Comparison of ENCODE assay signal across 9 cellular contexts in the genomic region with DNA sequence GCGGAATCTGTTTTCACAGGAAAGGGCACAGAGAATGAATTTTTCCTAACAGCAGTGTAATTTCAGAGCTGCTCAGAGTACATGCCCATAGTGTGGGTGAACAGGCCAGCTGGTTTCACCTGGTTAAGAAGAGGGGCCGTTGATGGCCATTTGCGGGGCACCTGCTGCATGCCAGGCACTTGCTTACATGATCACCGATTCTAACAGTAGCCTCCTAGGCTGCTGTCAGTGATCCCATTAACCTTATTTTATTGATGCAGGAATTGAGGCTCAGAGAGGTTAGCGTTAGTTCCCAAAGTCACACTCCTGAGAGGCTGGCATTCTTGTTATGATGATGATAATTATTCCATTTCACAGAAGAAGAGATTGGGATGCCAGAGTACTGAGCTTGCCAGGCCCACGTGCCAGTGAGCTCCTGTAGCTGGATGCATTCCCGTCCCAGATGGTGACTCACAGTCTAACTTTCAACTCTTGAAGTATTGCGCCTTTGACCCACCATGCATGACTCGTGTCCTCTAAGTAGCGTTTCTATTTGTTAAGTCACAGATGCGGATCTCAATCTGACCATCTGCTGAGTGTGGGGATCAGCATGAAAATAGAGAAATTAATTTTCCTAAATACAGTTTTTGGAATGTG.
DNase-seq lines count a peak whose midpoint lies in the region; ATAC-seq and TF ChIP-seq lines count a peak whose summit lies in the region.
"Had no signal": no experiment of that assay in that cellular context is flagged by ENCODE, and none has a peak within 500 bp of the region (broad histone marks: within the 10 kb centered on the region; RNA-seq: fewer than 3 reads in every experiment).

No MANE protein-coding gene starts in this region.

- H3K9me3 Mint-ChIP-seq in brain: no peaks in the 10 kb centered on the region
- no peaks in the 10 kb centered on the region for H3K9me3 Mint-ChIP-seq in activated naive CD8-positive, alpha-beta T cell treated with anti-CD3 and anti-CD28 coated beads for 36 hours
- H3K9me3 Mint-ChIP-seq in CD8-positive, alpha-beta memory T cell: no peaks in the 10 kb centered on the region

- POLR2A ChIA-PET in CD8-positive, alpha-beta memory T cell (lab: Charles Lee): no interaction called here

- ATAC-seq in left lobe of liver: no peak

- no peaks in the 10 kb centered on the region for H3K27me3 Mint-ChIP-seq in brain
- no peaks in the 10 kb centered on the region for H3K27me3 Mint-ChIP-seq in activated naive CD8-positive, alpha-beta T cell treated with anti-CD3 and anti-CD28 coated beads for 36 hours
- peaks cover 0 to 7% of the 10 kb centered on the region in 2 donors for H3K27me3 Mint-ChIP-seq in CD8-positive, alpha-beta memory T cell

- peaks cover 49% of the 10 kb centered on the region for H3K4me1 Mint-ChIP-seq in brain
- H3K4me1 Mint-ChIP-seq in activated naive CD8-positive, alpha-beta T cell treated with anti-CD3 and anti-CD28 coated beads for 36 hours: no peaks in the 10 kb centered on the region
- H3K4me1 Mint-ChIP-seq in CD8-positive, alpha-beta memory T cell: no peaks in the 10 kb centered on the region
- H3K4me1 Mint-ChIP-seq: CD14-positive monocyte had no signal

- no peaks in the 10 kb centered on the region for H3K27me3 ChIP-seq in kidney epithelial cell (ENCODE audit: control insufficient read depth, insufficient read depth, low read length)
- H3K27me3 ChIP-seq in CD8-positive, alpha-beta memory T cell (ENCODE audit: insufficient read depth, low read length, poor library complexity, severe bottlenecking): no peaks in the 10 kb centered on the region

- no peak overlapping the region for H3K27ac ChIP-seq in CD8-positive, alpha-beta memory T cell (ENCODE audit: low read depth, low read length)

- H3K4me3 ChIP-seq in kidney epithelial cell (ENCODE audit: low read depth, low read length): no peak overlapping the region
- no peak overlapping the region for H3K4me3 ChIP-seq in CD8-positive, alpha-beta memory T cell (ENCODE audit: low read length)

- no peaks in the 10 kb centered on the region for H3K36me3 Mint-ChIP-seq in brain
- no peaks in the 10 kb centered on the region for H3K36me3 Mint-ChIP-seq in activated naive CD8-positive, alpha-beta T cell treated with anti-CD3 and anti-CD28 coated beads for 36 hours
- H3K36me3 Mint-ChIP-seq in CD8-positive, alpha-beta memory T cell: no peaks in the 10 kb centered on the region
- H3K36me3 Mint-ChIP-seq: CD14-positive monocyte had no signal

- no peak for TF ChIP-seq CTCF in brain (conservative IDR thresholded peaks at IDR 0.05)
- no peak for TF ChIP-seq CTCF in kidney epithelial cell (IDR thresholded peaks at IDR 0.05; ENCODE audit: insufficient read depth, low read length, poor library complexity, severe bottlenecking)

- H3K9me3 ChIP-seq in CD8-positive, alpha-beta memory T cell (ENCODE audit: low read length): no peaks in the 10 kb centered on the region

- H3K4me1 ChIP-seq in CD8-positive, alpha-beta memory T cell (ENCODE audit: insufficient read depth, low read length): no peaks in the 10 kb centered on the region

- H3K4me3 Mint-ChIP-seq in brain: peak overlapping the region in 2 of 5 experiments; percentile 9 to 43
- no peak overlapping the region for H3K4me3 Mint-ChIP-seq in activated naive CD8-positive, alpha-beta T cell treated with anti-CD3 and anti-CD28 coated beads for 36 hours
- no peak overlapping the region for H3K4me3 Mint-ChIP-seq in CD8-positive, alpha-beta memory T cell
- H3K4me3 Mint-ChIP-seq: CD14-positive monocyte had no signal

- DNase-seq in 8988T: peak; percentile 56
- DNase-seq in HS-27A (ENCODE audit: low read depth): peak; percentile 55
- DNase-seq in kidney epithelial cell (ENCODE audit: low read depth): peak; percentile 89
- DNase-seq in activated naive CD8-positive, alpha-beta T cell treated with anti-CD3 and anti-CD28 coated beads for 36 hours: no peak
- no peak for DNase-seq in NCI-H2107 (lab: John Stamatoyannopoulos, UW)
- DNase-seq in CD8-positive, alpha-beta memory T cell: no peak
- DNase-seq in left lobe of liver (ENCODE audit: low spot score): no peak

- CTCF ChIA-PET in CD8-positive, alpha-beta memory T cell (lab: Charles Lee): no interaction called here

- H3K27ac Mint-ChIP-seq in brain: peak overlapping the region; percentile 26 to 91 (median 88)
- no peak overlapping the region for H3K27ac Mint-ChIP-seq in activated naive CD8-positive, alpha-beta T cell treated with anti-CD3 and anti-CD28 coated beads for 36 hours
- H3K27ac Mint-ChIP-seq in CD8-positive, alpha-beta memory T cell: peak overlapping the region in 1 of 8 donors; percentile 26
- H3K27ac Mint-ChIP-seq: CD14-positive monocyte had no signal

- no peaks in the 10 kb centered on the region for H3K36me3 ChIP-seq in kidney epithelial cell (ENCODE audit: control insufficient read depth, insufficient read depth, low read length)
- H3K36me3 ChIP-seq in CD8-positive, alpha-beta memory T cell (ENCODE audit: insufficient read depth, low read length): no peaks in the 10 kb centered on the region

Comparison
In these comparisons a context has a peak if more than half of its experiments do, and no peak if none do; other contexts are left out.
1. DNase-seq: peak in 8988T (single experiment), HS-27A (single experiment) and kidney epithelial cell (single experiment); none in activated naive CD8-positive, alpha-beta T cell treated with anti-CD3 and anti-CD28 coated beads for 36 hours (single experiment), NCI-H2107 (single experiment), CD8-positive, alpha-beta memory T cell (0 of 5) and left lobe of liver (single experiment).